In genomic region chr5:140262221-140262620, GRCh38 we compare ENCODE assay signal across 14 cellular contexts. TPM values are rescaled to one million over a fixed set of nuclear protein-coding genes. Genes with fewer than 3 reads are reported as not detected.
DNase-seq lines count a peak whose midpoint lies in the region; ATAC-seq, FAIRE-seq and TF ChIP-seq lines count a peak whose summit lies in the region.
"Had no signal": no experiment of that assay in that cellular context is flagged by ENCODE, and none has a peak within 500 bp of the region (broad histone marks: within the 10 kb centered on the region; RNA-seq: fewer than 3 reads in every experiment).

No MANE protein-coding gene starts in this region.

- no peak overlapping the region for H3K9ac ChIP-seq in keratinocyte (ENCODE audit: control insufficient read depth, extremely low read depth, insufficient read depth, low read length)
- H3K9ac ChIP-seq: parathyroid adenoma had no signal

- TF ChIP-seq CTCF in VCaP (conservative IDR thresholded peaks at IDR 0.05) = no peak
- TF ChIP-seq CTCF in keratinocyte (optimal IDR thresholded peaks at IDR 0.05 in 1 of 3, IDR thresholded peaks at IDR 0.05 in 1 of 3, conservative IDR thresholded peaks at IDR 0.05 in 1 of 3; ENCODE audit: extremely low read depth in 1 of 3, insufficient read depth in 2 of 3, low read length in 3 of 3) = no peak
- no peak for TF ChIP-seq CTCF in stomach (IDR thresholded peaks at IDR 0.05)

- H3K9me3 ChIP-seq in keratinocyte (ENCODE audit: control insufficient read depth, low read depth, low read length) (no peaks in the 10 kb centered on the region), stomach (no peaks in the 10 kb centered on the region)

- no peak for TF ChIP-seq POLR2A in stomach (IDR thresholded peaks at IDR 0.05)

- H3K36me3 ChIP-seq in keratinocyte (ENCODE audit: control insufficient read depth in 2 of 2, extremely low read depth in 1 of 2, insufficient read depth in 2 of 2, low read length in 2 of 2) (peaks cover 0 to 18% of the 10 kb centered on the region in 2 experiments), stomach (peaks cover 0 to 4% (median 0%) of the 10 kb centered on the region in 4 donors)

- H3K4me2 ChIP-seq in keratinocyte (ENCODE audit: control insufficient read depth, extremely low read depth, insufficient read depth, low read depth, low read length) = peak overlapping the region; percentile 13

- no peak for TF ChIP-seq EP300 in stomach (IDR thresholded peaks at IDR 0.05)

- peak overlapping the region; percentile 86 for H3K27ac ChIP-seq in VCaP
- peak overlapping the region; percentile 99 for H3K27ac ChIP-seq in keratinocyte (ENCODE audit: control insufficient read depth, insufficient read depth, low read length)
- peak overlapping the region; percentile 57 to 92 (median 83) for H3K27ac ChIP-seq in stomach

- no peaks in the 10 kb centered on the region for H4K20me1 ChIP-seq in keratinocyte (ENCODE audit: control insufficient read depth, extremely low read depth, insufficient read depth, low read length)

- H3K4me3 ChIP-seq in keratinocyte (ENCODE audit: control insufficient read depth in 2 of 3, extremely low read depth in 1 of 3, insufficient read depth in 2 of 3, low read depth in 1 of 3, low read length in 3 of 3) (no peak overlapping the region), stomach (no peak overlapping the region)

- intact Hi-C loops in stomach (cut with DNase I; ENCODE audit: low total_unique reads) = no loop called here

- FAIRE-seq in keratinocyte (lab: Jason Lieb, UNC) = no peak

- dilution Hi-C loops in keratinocyte (cut with MboI; ENCODE audit: extremely low pct_ligation_motif_present, low sequenced_read_pairs) = loop anchor here (10.0 kb wide), 1 partner anchor 53 kb away; no protein-coding TSS in a partner anchor

- H3K27me3 ChIP-seq in keratinocyte (ENCODE audit: control insufficient read depth, extremely low read depth, insufficient read depth, low read length) (no peaks in the 10 kb centered on the region), stomach (no peaks in the 10 kb centered on the region)
- H3K27me3 ChIP-seq: foreskin keratinocyte had no signal

- peaks cover 3% of the 10 kb centered on the region for H3K9me1 ChIP-seq in keratinocyte (ENCODE audit: control insufficient read depth, extremely low read depth, insufficient read depth, low read length)

- H3K4me1 ChIP-seq in keratinocyte (ENCODE audit: control insufficient read depth, extremely low read depth, insufficient read depth, low read length) (peaks cover 50% of the 10 kb centered on the region), stomach (peaks cover 41 to 72% (median 54%) of the 10 kb centered on the region in 4 donors)

- H2AFZ ChIP-seq in keratinocyte (ENCODE audit: control insufficient read depth, low read length) = no peak overlapping the region
- H2AFZ ChIP-seq: parathyroid adenoma had no signal

- H3K79me2 ChIP-seq in keratinocyte (ENCODE audit: control insufficient read depth, insufficient read depth, low read length) = peaks cover 39% of the 10 kb centered on the region

- no peak for ATAC-seq in GM19452 (IDR thresholded peaks at IDR 0.05; ENCODE audit: unreplicated experiment)

- DNase-seq in DMS53 (lab: John Stamatoyannopoulos, UW) (peak; percentile 41), DMS53 treated with DMSO at 0.1 percent for 48 hours (lab: John Stamatoyannopoulos, UW; ENCODE audit: unreplicated experiment) (no peak), keratinocyte (ENCODE audit: low read depth, low spot score) (no peak), stomach (no peak), globus pallidus (ENCODE audit: low spot score) (no peak), Ammon's horn (ENCODE audit: low spot score) (no peak)
- DNase-seq: 8988T, cortex of kidney, foreskin keratinocyte, H7, NCI-H187 had no signal

- WGBS in stomach, 5 donors = 40 to 70% (median 49%) methylated on average over 3 of the region's 3 CpGs

RNA-seq across cellular contexts. Expression of gene PFDN1, which starts 40.7 kb away (rescaled TPM):
- polyA plus RNA-seq in keratinocyte (77.2 to 101 TPM (median 79.0 TPM) in 3 replicates), stomach (10 to 100 TPM; 70.7 to 88.0 (median 77.8) TPM)
- 192 TPM for polyA plus RNA-seq in keratinocyte (2011; ENCODE audit: low read depth)
- 100 and 122 TPM in 2 replicates for polyA plus RNA-seq in keratinocyte (2011; cell fraction: cytosol; rRNA removed)
- 40.9 and 43.3 TPM in 2 replicates for polyA plus RNA-seq in keratinocyte (2011; cell fraction: nucleus; rRNA removed)
- 87.4 and 90.1 TPM in 2 replicates for polyA plus RNA-seq in keratinocyte (2012; ENCODE audit: low replicate concordance)
- 79.0 to 84.7 TPM (median 83.4 TPM) in 3 replicates for polyA minus RNA-seq in keratinocyte
- polyA minus RNA-seq in keratinocyte (2011; cell fraction: cytosol; rRNA and poly(A)+ RNA removed) = 41.4 TPM
- 15.2 and 19.6 TPM in 2 replicates for polyA minus RNA-seq in keratinocyte (2011; cell fraction: nucleus; rRNA and poly(A)+ RNA removed)
- 100 to 1,000 TPM in 2 of 5 donors, 10 to 100 TPM in 3; 28.6 to 137 (median 52.1) TPM for total RNA-seq in stomach
